1 cellular context compared by ENCODE assay signal in the genomic region with DNA sequence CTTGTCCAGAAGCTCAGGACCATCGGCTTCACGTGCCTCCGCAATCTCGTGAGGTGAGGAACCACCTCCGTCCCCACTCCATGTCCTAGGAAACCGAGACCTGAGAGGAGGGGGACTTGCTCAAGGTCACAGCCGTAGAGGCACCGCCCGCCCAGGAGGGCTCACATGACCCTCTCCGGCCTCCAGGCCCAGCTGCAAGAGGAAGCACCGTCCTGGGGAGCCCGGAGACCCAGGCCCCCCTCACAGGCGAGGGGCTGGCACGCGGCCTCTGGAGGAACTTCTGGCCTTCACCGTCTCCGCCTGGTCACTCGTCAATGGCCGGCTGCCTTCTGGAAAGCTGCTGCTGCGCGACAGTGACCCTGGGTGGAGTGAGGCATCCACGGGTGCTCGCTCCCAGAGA.
TF ChIP-seq lines count a peak whose summit lies in the region.

No MANE protein-coding gene starts in this region.

TF ChIP-seq in SK-N-SH treated with all-trans-retinoic acid at 6 μM for 48 hours, 23 proteins besides CTCF, POLR2A, EP300 and RAD21 (continued from another document):
- TF ChIP-seq, protein P1, sequence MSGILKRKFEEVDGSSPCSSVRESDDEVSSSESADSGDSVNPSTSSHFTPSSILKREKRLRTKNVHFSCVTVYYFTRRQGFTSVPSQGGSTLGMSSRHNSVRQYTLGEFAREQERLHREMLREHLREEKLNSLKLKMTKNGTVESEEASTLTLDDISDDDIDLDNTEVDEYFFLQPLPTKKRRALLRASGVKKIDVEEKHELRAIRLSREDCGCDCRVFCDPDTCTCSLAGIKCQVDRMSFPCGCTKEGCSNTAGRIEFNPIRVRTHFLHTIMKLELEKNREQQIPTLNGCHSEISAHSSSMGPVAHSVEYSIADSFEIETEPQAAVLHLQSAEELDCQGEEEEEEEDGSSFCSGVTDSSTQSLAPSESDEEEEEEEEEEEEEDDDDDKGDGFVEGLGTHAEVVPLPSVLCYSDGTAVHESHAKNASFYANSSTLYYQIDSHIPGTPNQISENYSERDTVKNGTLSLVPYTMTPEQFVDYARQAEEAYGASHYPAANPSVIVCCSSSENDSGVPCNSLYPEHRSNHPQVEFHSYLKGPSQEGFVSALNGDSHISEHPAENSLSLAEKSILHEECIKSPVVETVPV (CRISPR knock-in tag; IDR thresholded peaks at IDR 0.05), result no peak
- TF ChIP-seq ZNF70 (CRISPR knock-in tag; IDR thresholded peaks at IDR 0.05) (no peak), TOX (CRISPR knock-in tag; IDR thresholded peaks at IDR 0.05; ENCODE audit: borderline replicate concordance) (no peak), TCF4 (CRISPR knock-in tag; IDR thresholded peaks at IDR 0.05; ENCODE audit: borderline replicate concordance) (no peak)
- TF ChIP-seq, protein P2, sequence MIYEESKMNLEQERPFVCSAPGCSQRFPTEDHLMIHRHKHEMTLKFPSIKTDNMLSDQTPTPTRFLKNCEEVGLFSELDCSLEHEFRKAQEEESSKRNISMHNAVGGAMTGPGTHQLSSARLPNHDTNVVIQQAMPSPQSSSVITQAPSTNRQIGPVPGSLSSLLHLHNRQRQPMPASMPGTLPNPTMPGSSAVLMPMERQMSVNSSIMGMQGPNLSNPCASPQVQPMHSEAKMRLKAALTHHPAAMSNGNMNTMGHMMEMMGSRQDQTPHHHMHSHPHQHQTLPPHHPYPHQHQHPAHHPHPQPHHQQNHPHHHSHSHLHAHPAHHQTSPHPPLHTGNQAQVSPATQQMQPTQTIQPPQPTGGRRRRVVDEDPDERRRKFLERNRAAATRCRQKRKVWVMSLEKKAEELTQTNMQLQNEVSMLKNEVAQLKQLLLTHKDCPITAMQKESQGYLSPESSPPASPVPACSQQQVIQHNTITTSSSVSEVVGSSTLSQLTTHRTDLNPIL (CRISPR knock-in tag; IDR thresholded peaks at IDR 0.05; ENCODE audit: low read depth), result no peak
